In the genomic region with DNA sequence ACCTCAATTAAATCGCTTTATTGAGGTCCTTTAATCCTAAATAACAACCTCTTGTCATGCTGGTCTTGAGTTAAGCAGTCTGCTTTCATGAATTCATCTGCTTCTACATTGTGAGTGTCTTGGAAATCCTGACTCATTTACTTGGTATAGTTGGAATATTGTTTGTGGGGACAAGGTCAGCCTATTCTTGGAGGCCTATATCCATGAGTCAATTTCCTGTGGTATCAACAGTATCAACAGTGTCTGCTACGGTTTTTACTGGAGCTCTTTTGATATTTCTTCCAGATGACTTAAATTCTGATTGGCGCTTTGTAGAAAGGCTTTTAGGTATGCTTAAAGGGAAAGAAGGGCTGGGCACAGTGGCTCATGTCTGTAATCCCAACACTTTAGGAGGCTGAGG, we compare ENCODE assay signal across 10 cellular contexts.
DNase-seq lines count a peak whose midpoint lies in the region; ATAC-seq and TF ChIP-seq lines count a peak whose summit lies in the region.
"Had no signal": no experiment of that assay in that cellular context is flagged by ENCODE, and none has a peak within 500 bp of the region (broad histone marks: within the 10 kb centered on the region; RNA-seq: fewer than 3 reads in every experiment).

No MANE protein-coding gene starts in this region.

- H3K4me1 ChIP-seq in RWPE2 (ENCODE audit: insufficient read depth, poor library complexity, severe bottlenecking) (peaks cover 18% of the 10 kb centered on the region), spleen (peaks cover 0 to 41% (median 17%) of the 10 kb centered on the region in 6 donors)

- DNase-seq in activated naive CD4-positive, alpha-beta T cell treated with anti-CD3 and anti-CD28 coated beads, Interleukin-2, amount 50 U/mL, for 72 hours (ENCODE audit: low spot score in 2 of 2) = no peak
- no peak for DNase-seq in activated naive CD4-positive, alpha-beta T cell treated with Interleukin-2 at 50 U/mL for 16 hours
- DNase-seq in RWPE2 (ENCODE audit: low spot score) (no peak), fibroblast of gingiva (ENCODE audit: low read depth) (peak; percentile 82), stromal cell of bone marrow (ENCODE audit: low read depth) (peak; percentile 86), spleen (no peak), NCI-H2081 (lab: John Stamatoyannopoulos, UW) (no peak)
- no peak for DNase-seq in stimulated activated CD4-positive, alpha-beta T cell treated with anti-CD3 and anti-CD28 coated beads, Interleukin-15, amount 100 ng/mL, for 24 hours
- DNase-seq: stimulated activated naive B cell treated with anti-CD40 and anti-IgM and Interleukin-4, amounts not matched to agents 10 μg/mL and 1 μg/mL and 100 μg/mL, for 72 hours had no signal

- no peak for TF ChIP-seq CTCF in RWPE2 (IDR thresholded peaks at IDR 0.05; ENCODE audit: poor library complexity, severe bottlenecking)
- no peak for TF ChIP-seq CTCF in spleen (IDR thresholded peaks at IDR 0.05 in 8 of 11, conservative IDR thresholded peaks at IDR 0.05 in 3 of 11)

- H3K27ac Mint-ChIP-seq in activated naive CD4-positive, alpha-beta T cell treated with anti-CD3 and anti-CD28 coated beads, Interleukin-2, amount 50 U/mL, for 72 hours = peak overlapping the region; percentile 81 to 96
- H3K27ac Mint-ChIP-seq: stimulated activated naive B cell treated with anti-CD40 and anti-IgM and Interleukin-4, amounts not matched to agents 10 μg/mL and 1 μg/mL and 100 μg/mL, for 72 hours had no signal

- H3K9me3 ChIP-seq in RWPE2 (ENCODE audit: severe bottlenecking) (no peaks in the 10 kb centered on the region), spleen (peaks cover 0 to 3% (median 0%) of the 10 kb centered on the region in 8 donors)

- peak; percentile 73 to 76 for ATAC-seq in activated naive CD4-positive, alpha-beta T cell treated with anti-CD3 and anti-CD28 coated beads, Interleukin-2, amount 50 U/mL, for 72 hours
- ATAC-seq in RWPE2 (ENCODE audit: low read depth) = peak; percentile 88
- ATAC-seq: stimulated activated naive B cell treated with anti-CD40 and anti-IgM and Interleukin-4, amounts not matched to agents 10 μg/mL and 1 μg/mL and 100 μg/mL, for 72 hours had no signal

- TF ChIP-seq POLR2A in spleen (IDR thresholded peaks at IDR 0.05) = no peak

- H3K27me3 ChIP-seq in RWPE2 (ENCODE audit: insufficient read depth, poor library complexity, severe bottlenecking) = no peaks in the 10 kb centered on the region
- H3K27me3 ChIP-seq in spleen (replicated peaks in 1 of 7) = no peaks in the 10 kb centered on the region

- H3K27ac ChIP-seq in RWPE2 (ENCODE audit: poor library complexity, severe bottlenecking) (peak overlapping the region; percentile 50), spleen (peak overlapping the region in 4 of 8 donors; percentile 74 to 82 (median 78))
- H3K27ac ChIP-seq: C4-2B had no signal

- WGBS in spleen, 5 donors = 58 to 79% (median 61%) methylated on average over 3 of the region's 3 CpGs

- H3K36me3 ChIP-seq in RWPE2 (ENCODE audit: low read depth) (no peaks in the 10 kb centered on the region), spleen (no peaks in the 10 kb centered on the region)

- intact Hi-C loops in spleen (cut with DNase I; ENCODE audit: low total_unique reads) = no loop called here

- peaks cover 6 to 29% of the 10 kb centered on the region in 2 donors for H3K9me3 Mint-ChIP-seq in activated naive CD4-positive, alpha-beta T cell treated with anti-CD3 and anti-CD28 coated beads, Interleukin-2, amount 50 U/mL, for 72 hours

- H3K4me3 ChIP-seq in RWPE2 (ENCODE audit: severe bottlenecking) = no peak overlapping the region
- H3K4me3 ChIP-seq in spleen = no peak overlapping the region

- H3K36me3 Mint-ChIP-seq in activated naive CD4-positive, alpha-beta T cell treated with anti-CD3 and anti-CD28 coated beads, Interleukin-2, amount 50 U/mL, for 72 hours = peaks cover 11 to 48% of the 10 kb centered on the region in 2 donors
- H3K36me3 Mint-ChIP-seq: stimulated activated naive B cell treated with anti-CD40 and anti-IgM and Interleukin-4, amounts not matched to agents 10 μg/mL and 1 μg/mL and 100 μg/mL, for 72 hours had no signal

Comparison
In these comparisons a context has a peak if more than half of its experiments do, and no peak if none do; other contexts are left out.
1. DNase-seq: peak in fibroblast of gingiva (single experiment) and stromal cell of bone marrow (single experiment); none in activated naive CD4-positive, alpha-beta T cell treated with anti-CD3 and anti-CD28 coated beads, Interleukin-2, amount 50 U/mL, for 72 hours (0 of 2), activated naive CD4-positive, alpha-beta T cell treated with Interleukin-2 at 50 U/mL for 16 hours (single experiment), RWPE2 (single experiment), stimulated activated CD4-positive, alpha-beta T cell treated with anti-CD3 and anti-CD28 coated beads, Interleukin-15, amount 100 ng/mL, for 24 hours (single experiment), spleen (single experiment) and NCI-H2081 (0 of 2).